In the genomic region with DNA sequence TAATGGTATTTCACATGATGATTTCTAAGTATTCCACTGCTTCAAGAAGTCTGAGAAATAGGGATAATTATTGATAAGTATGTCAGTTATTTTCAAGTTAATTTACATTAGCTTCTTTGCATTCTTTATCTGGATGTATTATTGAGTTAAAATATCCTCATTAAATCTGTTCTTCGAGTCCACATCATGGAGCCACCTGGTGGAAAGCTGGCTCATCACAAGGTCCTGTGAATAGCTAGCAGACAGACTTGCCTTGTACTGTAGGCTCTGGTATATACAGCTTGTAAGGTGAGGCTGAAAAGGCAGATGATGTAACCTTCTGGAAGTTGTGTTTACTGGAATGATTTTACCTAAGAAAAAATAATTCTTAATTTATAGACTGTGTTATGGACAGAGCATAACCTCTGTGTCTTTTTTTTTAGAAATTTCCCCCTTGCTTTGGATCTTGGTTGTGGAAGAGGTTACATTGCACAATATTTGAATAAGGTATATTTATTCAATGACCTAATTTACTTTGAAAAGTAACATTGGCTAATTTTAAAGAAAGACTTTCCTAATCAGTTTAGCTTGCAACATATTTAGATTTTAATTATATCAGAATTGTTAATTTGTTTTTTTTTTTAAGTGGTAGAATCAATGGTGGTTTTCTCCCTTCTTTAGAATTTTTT, we compare ENCODE assay signal across 8 cellular contexts. TPM values are rescaled to one million over a fixed set of nuclear protein-coding genes. Genes with fewer than 3 reads are reported as not detected.
DNase-seq lines count a peak whose midpoint lies in the region; ATAC-seq and TF ChIP-seq lines count a peak whose summit lies in the region.

No MANE protein-coding gene starts in this region.

- TF ChIP-seq CTCF in endothelial cell (IDR thresholded peaks at IDR 0.05; ENCODE audit: unreplicated experiment), result peak; percentile 32
- TF ChIP-seq CTCF in osteoblast (IDR thresholded peaks at IDR 0.05; ENCODE audit: extremely low read depth, low read depth, low read length), result peak; percentile 65

- peaks cover 5% of the 10 kb centered on the region for H4K20me1 ChIP-seq in osteoblast (ENCODE audit: insufficient read depth, low read length)

- in situ Hi-C loops in HAP-1 (cut with MboI; ENCODE audit: low sequenced_read_pairs), result loop anchor here (25.0 kb wide), 1 partner anchor 851 kb away; no protein-coding TSS in a partner anchor

- H3K4me3 ChIP-seq in HAP-1, result no peak overlapping the region
- no peak overlapping the region for H3K4me3 ChIP-seq in osteoblast (ENCODE audit: insufficient read depth, low read length)

- ATAC-seq in activated naive CD4-positive, alpha-beta T cell treated with anti-CD3 and anti-CD28 coated beads, Interleukin-2, amount 50 U/mL, for 72 hours, result no peak
- no peak for ATAC-seq in natural killer cell treated with Interleukin-12 subunit alpha and Interleukin-12 subunit beta and Interleukin-15 and Interleukin-18, amount 100 ng/mL, for 72 hours

- H2AFZ ChIP-seq in osteoblast (ENCODE audit: low read length), result no peak overlapping the region

- H3K27ac ChIP-seq in osteoblast (ENCODE audit: low read depth, low read length), result no peak overlapping the region

- H3K4me3 Mint-ChIP-seq in endothelial cell (ENCODE audit: unreplicated experiment), result no peak overlapping the region
- no peak overlapping the region for H3K4me3 Mint-ChIP-seq in natural killer cell treated with Interleukin-12 subunit alpha and Interleukin-12 subunit beta and Interleukin-15 and Interleukin-18, amount 100 ng/mL, for 72 hours

- H3K4me2 ChIP-seq in osteoblast (ENCODE audit: insufficient read depth, low read length), result no peak overlapping the region

- H3K79me2 ChIP-seq in osteoblast (ENCODE audit: insufficient read depth, low read length), result peaks cover 62% of the 10 kb centered on the region

- peaks cover 13 to 31% of the 10 kb centered on the region in 2 donors for H3K36me3 Mint-ChIP-seq in activated naive CD4-positive, alpha-beta T cell treated with anti-CD3 and anti-CD28 coated beads, Interleukin-2, amount 50 U/mL, for 72 hours
- H3K36me3 Mint-ChIP-seq in endothelial cell (ENCODE audit: low read depth, unreplicated experiment), result peaks cover 23% of the 10 kb centered on the region
- peaks cover 29% of the 10 kb centered on the region for H3K36me3 Mint-ChIP-seq in natural killer cell treated with Interleukin-12 subunit alpha and Interleukin-12 subunit beta and Interleukin-15 and Interleukin-18, amount 100 ng/mL, for 72 hours

- DNase-seq in activated naive CD4-positive, alpha-beta T cell treated with Interleukin-2 at 50 U/mL for 16 hours, result peak; percentile 31
- DNase-seq in activated naive CD4-positive, alpha-beta T cell treated with anti-CD3 and anti-CD28 coated beads, Interleukin-2, amount 50 U/mL, for 72 hours (ENCODE audit: low spot score in 2 of 2), result no peak
- DNase-seq in HAP-1 (ENCODE audit: low spot score in 2 of 2) (peak; percentile 61 to 69), NCI-H1092 (lab: John Stamatoyannopoulos, UW) (peak; percentile 10), UCSD-AML1 (lab: John Stamatoyannopoulos, UW; ENCODE audit: unreplicated experiment) (peak; percentile 13), endothelial cell (ENCODE audit: low spot score) (peak; percentile 56), osteoblast (ENCODE audit: insufficient read length, low spot score, missing footprints) (peak; percentile 81)
- no peak for DNase-seq in natural killer cell treated with Interleukin-12 subunit alpha and Interleukin-12 subunit beta and Interleukin-15 and Interleukin-18, amount 100 ng/mL, for 72 hours (ENCODE audit: low spot score)

- peaks cover 10% of the 10 kb centered on the region for H3K4me1 ChIP-seq in HAP-1
- peaks cover 16% of the 10 kb centered on the region for H3K4me1 ChIP-seq in osteoblast (ENCODE audit: insufficient read depth, low read length)

- no peak overlapping the region for H3K27ac Mint-ChIP-seq in activated naive CD4-positive, alpha-beta T cell treated with anti-CD3 and anti-CD28 coated beads, Interleukin-2, amount 50 U/mL, for 72 hours
- no peak overlapping the region for H3K27ac Mint-ChIP-seq in endothelial cell (ENCODE audit: unreplicated experiment)
- H3K27ac Mint-ChIP-seq in natural killer cell treated with Interleukin-12 subunit alpha and Interleukin-12 subunit beta and Interleukin-15 and Interleukin-18, amount 100 ng/mL, for 72 hours, result no peak overlapping the region

- H3K9me3 ChIP-seq in HAP-1 (no peaks in the 10 kb centered on the region), osteoblast (ENCODE audit: low read depth, low read length) (no peaks in the 10 kb centered on the region)

- no peaks in the 10 kb centered on the region for H3K9me3 Mint-ChIP-seq in activated naive CD4-positive, alpha-beta T cell treated with anti-CD3 and anti-CD28 coated beads, Interleukin-2, amount 50 U/mL, for 72 hours
- no peaks in the 10 kb centered on the region for H3K9me3 Mint-ChIP-seq in endothelial cell (ENCODE audit: unreplicated experiment)
- no peaks in the 10 kb centered on the region for H3K9me3 Mint-ChIP-seq in natural killer cell treated with Interleukin-12 subunit alpha and Interleukin-12 subunit beta and Interleukin-15 and Interleukin-18, amount 100 ng/mL, for 72 hours

- H3K4me1 Mint-ChIP-seq in endothelial cell (ENCODE audit: unreplicated experiment), result peaks cover 14% of the 10 kb centered on the region
- H3K4me1 Mint-ChIP-seq in natural killer cell treated with Interleukin-12 subunit alpha and Interleukin-12 subunit beta and Interleukin-15 and Interleukin-18, amount 100 ng/mL, for 72 hours (ENCODE audit: low read depth in 2 of 2), result peaks cover 29 to 45% of the 10 kb centered on the region in 2 donors

- H3K27me3 ChIP-seq in HAP-1 (ENCODE audit: low read depth) (no peaks in the 10 kb centered on the region), osteoblast (ENCODE audit: insufficient read depth, low read length) (no peaks in the 10 kb centered on the region)

- H3K36me3 ChIP-seq in HAP-1 (replicated peaks), result peaks cover 48% of the 10 kb centered on the region
- peaks cover 37% of the 10 kb centered on the region for H3K36me3 ChIP-seq in osteoblast (ENCODE audit: insufficient read depth, low read length)

- H3K27me3 Mint-ChIP-seq in endothelial cell (ENCODE audit: unreplicated experiment), result peaks cover 2% of the 10 kb centered on the region
- H3K27me3 Mint-ChIP-seq in natural killer cell treated with Interleukin-12 subunit alpha and Interleukin-12 subunit beta and Interleukin-15 and Interleukin-18, amount 100 ng/mL, for 72 hours, result no peaks in the 10 kb centered on the region

RNA-seq across cellular contexts. Expression of gene NDUFAF5, which starts 3.5 kb away (rescaled TPM):
- total RNA-seq in activated naive CD4-positive, alpha-beta T cell treated with anti-CD3 and anti-CD28 coated beads, Interleukin-2, amount 50 U/mL, for 72 hours, result 10 to 100 TPM; 22.6 to 39.1 TPM
- total RNA-seq in endothelial cell (ENCODE audit: unreplicated experiment), result 22.5 TPM
- 8.3 and 12.3 TPM in 2 replicates for total RNA-seq in osteoblast
- 10 to 100 TPM; 26.9 to 44.6 TPM for total RNA-seq in natural killer cell treated with Interleukin-12 subunit alpha and Interleukin-12 subunit beta and Interleukin-15 and Interleukin-18, amount 100 ng/mL, for 72 hours

RNA-seq across cellular contexts. Expression of gene ESF1, which starts 3.6 kb away (rescaled TPM):
- total RNA-seq in activated naive CD4-positive, alpha-beta T cell treated with anti-CD3 and anti-CD28 coated beads, Interleukin-2, amount 50 U/mL, for 72 hours, result 10 to 100 TPM; 10.9 to 18.4 TPM
- total RNA-seq in endothelial cell (ENCODE audit: unreplicated experiment), result 11.6 TPM
- 7.7 and 9.0 TPM in 2 replicates for total RNA-seq in osteoblast
- total RNA-seq in natural killer cell treated with Interleukin-12 subunit alpha and Interleukin-12 subunit beta and Interleukin-15 and Interleukin-18, amount 100 ng/mL, for 72 hours, result 10 to 100 TPM; 18.2 to 31.7 TPM

Comparison
In these comparisons a context has a peak if more than half of its experiments do, and no peak if none do; other contexts are left out.
1. DNase-seq: peak in activated naive CD4-positive, alpha-beta T cell treated with Interleukin-2 at 50 U/mL for 16 hours (single experiment), HAP-1 (2 of 2), NCI-H1092 (single experiment), UCSD-AML1 (single experiment), endothelial cell (single experiment) and osteoblast (single experiment); none in activated naive CD4-positive, alpha-beta T cell treated with anti-CD3 and anti-CD28 coated beads, Interleukin-2, amount 50 U/mL, for 72 hours (0 of 2) and natural killer cell treated with Interleukin-12 subunit alpha and Interleukin-12 subunit beta and Interleukin-15 and Interleukin-18, amount 100 ng/mL, for 72 hours (single experiment).